Comparison of ENCODE assay signal across 6 cellular contexts in genomic region chr12:48998497-48999353, GRCh38. TPM values are rescaled to one million over a fixed set of nuclear protein-coding genes. Genes with fewer than 3 reads are reported as not detected.
DNase-seq lines count a peak whose midpoint lies in the region; ATAC-seq and TF ChIP-seq lines count a peak whose summit lies in the region.

No MANE protein-coding gene starts in this region.

- H3K4me1 Mint-ChIP-seq in activated T-cell treated with anti-CD3 and anti-CD28 coated beads, Interleukin-2, amount 50 U/mL, for 72 hours (ENCODE audit: low read depth): peaks cover 23% of the 10 kb centered on the region

- DNase-seq in activated T-cell treated with anti-CD3 and anti-CD28 coated beads, Interleukin-2, amount 50 U/mL, for 72 hours: peak in 1 of 2 donors; percentile 30
- peak; percentile 53 for DNase-seq in lower lobe of right lung
- DNase-seq in NCI-H446 (lab: John Stamatoyannopoulos, UW): no peak
- no peak for DNase-seq in HPDE6-E6E7 (ENCODE audit: extremely low spot score)

- no peak overlapping the region for H3K27ac Mint-ChIP-seq in activated T-cell treated with anti-CD3 and anti-CD28 coated beads, Interleukin-2, amount 50 U/mL, for 72 hours

- no peak for TF ChIP-seq CTCF in lower lobe of right lung (IDR thresholded peaks at IDR 0.05)

- H3K27me3 ChIP-seq in ACC112 (ENCODE audit: insufficient read depth, low read length) (peaks cover 28% of the 10 kb centered on the region), lower lobe of right lung (ENCODE audit: low read depth) (peaks cover 52% of the 10 kb centered on the region)

- H3K4me1 ChIP-seq in ACC112 (ENCODE audit: control insufficient read depth, insufficient read depth, low read length, unreplicated experiment) (peaks cover 14% of the 10 kb centered on the region), lower lobe of right lung (peaks cover 44% of the 10 kb centered on the region)

- H2AFZ ChIP-seq in ACC112 (ENCODE audit: low read length, unreplicated experiment): peak overlapping the region; percentile 63

- H3K36me3 ChIP-seq in ACC112 (ENCODE audit: insufficient read depth, low read length): peaks cover 3% of the 10 kb centered on the region; the same call in 1 of the 2 replicates
- H3K36me3 ChIP-seq in lower lobe of right lung: peaks cover 32% of the 10 kb centered on the region

- intact Hi-C loops in lower lobe of right lung (cut with DNase I): no loop called here

- ATAC-seq in GM21825 (IDR thresholded peaks at IDR 0.05; ENCODE audit: unreplicated experiment) (peak; percentile 16), lower lobe of right lung (peak; percentile 3 to 12)
- ATAC-seq in activated T-cell treated with anti-CD3 and anti-CD28 coated beads, Interleukin-2, amount 50 U/mL, for 72 hours (replicated peaks in 1 of 2): peak; percentile 14 to 16

- H3K4me3 ChIP-seq in ACC112 (ENCODE audit: low read depth, low read length): peak overlapping the region; percentile 74
- H3K4me3 ChIP-seq in lower lobe of right lung: peak overlapping the region; percentile 57

- H3K79me2 ChIP-seq in ACC112 (ENCODE audit: control insufficient read depth, insufficient read depth, low read length, unreplicated experiment): no peaks in the 10 kb centered on the region

- H3K9me3 Mint-ChIP-seq in activated T-cell treated with anti-CD3 and anti-CD28 coated beads, Interleukin-2, amount 50 U/mL, for 72 hours: no peaks in the 10 kb centered on the region

- H3K27ac ChIP-seq in ACC112 (ENCODE audit: low read depth, low read length) (no peak overlapping the region), lower lobe of right lung (no peak overlapping the region)

- H3K36me3 Mint-ChIP-seq in activated T-cell treated with anti-CD3 and anti-CD28 coated beads, Interleukin-2, amount 50 U/mL, for 72 hours (ENCODE audit: insufficient read depth in 2 of 2): peaks cover 10 to 11% of the 10 kb centered on the region in 2 donors

- H3K4me3 Mint-ChIP-seq in activated T-cell treated with anti-CD3 and anti-CD28 coated beads, Interleukin-2, amount 50 U/mL, for 72 hours: peak overlapping the region; percentile 75 to 86

- H3K9me3 ChIP-seq in lower lobe of right lung: no peaks in the 10 kb centered on the region

- peaks cover 31% of the 10 kb centered on the region for H3K27me3 Mint-ChIP-seq in activated T-cell treated with anti-CD3 and anti-CD28 coated beads, Interleukin-2, amount 50 U/mL, for 72 hours (ENCODE audit: low read depth)

RNA-seq across cellular contexts. Expression of gene DDN, which starts 0.5 kb away (rescaled TPM):
- under 1 TPM; 0.25 to 0.38 TPM for total RNA-seq in activated T-cell treated with anti-CD3 and anti-CD28 coated beads, Interleukin-2, amount 50 U/mL, for 72 hours
- not detected for total RNA-seq in lower lobe of right lung

RNA-seq across cellular contexts. Expression of gene PRKAG1, which starts 19.9 kb away (rescaled TPM):
- total RNA-seq in activated T-cell treated with anti-CD3 and anti-CD28 coated beads, Interleukin-2, amount 50 U/mL, for 72 hours: 10 to 100 TPM; 66.1 to 79.3 TPM
- total RNA-seq in lower lobe of right lung: 49.2 TPM

RNA-seq across cellular contexts. Expression of gene WNT1, which starts 20.6 kb away (rescaled TPM):
- total RNA-seq in activated T-cell treated with anti-CD3 and anti-CD28 coated beads, Interleukin-2, amount 50 U/mL, for 72 hours: under 1 TPM in 1 of 2 donors, not detected in 1; 0.42 TPM
- total RNA-seq in lower lobe of right lung: not detected

RNA-seq across cellular contexts. Expression of gene WNT10B, which starts 27.2 kb away (rescaled TPM):
- 1 to 10 TPM in 1 of 2 donors, under 1 TPM in 1; 0.31 to 1.7 TPM for total RNA-seq in activated T-cell treated with anti-CD3 and anti-CD28 coated beads, Interleukin-2, amount 50 U/mL, for 72 hours
- total RNA-seq in lower lobe of right lung: 0.77 TPM

RNA-seq across cellular contexts. Expression of gene ARF3, which starts 41.4 kb away (rescaled TPM):
- total RNA-seq in activated T-cell treated with anti-CD3 and anti-CD28 coated beads, Interleukin-2, amount 50 U/mL, for 72 hours: 10 to 100 TPM; 73.5 to 96.5 TPM
- total RNA-seq in lower lobe of right lung: 155 TPM
